ENCODE assay signal across 26 cellular contexts in genomic region chr12:89504560-89505346, GRCh38. TPM values are rescaled to one million over a fixed set of nuclear protein-coding genes. Genes with fewer than 3 reads are reported as not detected.
A peak's percentile ranks its signal among the peaks of the same experiment; 100 is the strongest.
DNase-seq lines count a peak whose midpoint lies in the region; ATAC-seq and TF ChIP-seq lines count a peak whose summit lies in the region.
"Had no signal": no experiment of that assay in that cellular context is flagged by ENCODE, and none has a peak within 500 bp of the region (broad histone marks: within the 10 kb centered on the region; RNA-seq: fewer than 3 reads in every experiment).

No MANE protein-coding gene starts in this region.

- H3K4me3 Mint-ChIP-seq in Calu3 (ENCODE audit: low read depth, unreplicated experiment), result no peak overlapping the region
- H3K4me3 Mint-ChIP-seq in neural crest cell, result no peak overlapping the region
- H3K4me3 Mint-ChIP-seq in naive thymus-derived CD8-positive, alpha-beta T cell, result no peak overlapping the region
- H3K4me3 Mint-ChIP-seq: activated CD4-positive, alpha-beta memory T cell treated with anti-CD3 and anti-CD28 coated beads for 36 hours; B cell; neural progenitor cell had no signal

- H3K27me3 Mint-ChIP-seq in Calu3 (ENCODE audit: unreplicated experiment) (no peaks in the 10 kb centered on the region), neural crest cell (ENCODE audit: low read depth) (no peaks in the 10 kb centered on the region)
- no peaks in the 10 kb centered on the region for H3K27me3 Mint-ChIP-seq in naive thymus-derived CD8-positive, alpha-beta T cell
- H3K27me3 Mint-ChIP-seq: activated CD4-positive, alpha-beta memory T cell treated with anti-CD3 and anti-CD28 coated beads for 36 hours; B cell had no signal

- CTCF ChIA-PET in Calu3 (lab: Charles Lee), result no interaction called here

- H3K36me3 Mint-ChIP-seq in Calu3 (ENCODE audit: insufficient read depth, unreplicated experiment), result peaks cover 25% of the 10 kb centered on the region
- H3K36me3 Mint-ChIP-seq in neural crest cell (ENCODE audit: low read depth), result peaks cover 11% of the 10 kb centered on the region
- peaks cover 0 to 20% (median 18%) of the 10 kb centered on the region in 3 donors for H3K36me3 Mint-ChIP-seq in naive thymus-derived CD8-positive, alpha-beta T cell

- intact Hi-C loops in Calu3 (cut with micrococcal nuclease; ENCODE audit: unreplicated experiment), result loop anchor here (5.0 kb wide), 2 partner anchors 32 to 152 kb away; partner anchors contain the start of gene DUSP6

- no peak for DNase-seq in Calu3
- peak; percentile 19 to 28 for DNase-seq in Kasumi-1 (lab: John Stamatoyannopoulos, UW)
- DNase-seq in brain microvascular endothelial cell, result peak; percentile 12
- DNase-seq in neural crest cell (ENCODE audit: low read depth, low spot score), result no peak
- DNase-seq in middle frontal gyrus (ENCODE audit: extremely low spot score, low spot score), result no peak
- no peak for DNase-seq in naive thymus-derived CD8-positive, alpha-beta T cell
- DNase-seq in activated CD8-positive, alpha-beta memory T cell treated with anti-CD3 and anti-CD28 coated beads for 24 hours, result no peak
- DNase-seq: activated CD4-positive, alpha-beta memory T cell treated with anti-CD3 and anti-CD28 coated beads for 36 hours; activated naive CD4-positive, alpha-beta T cell; activated T-cell treated with anti-CD3 and anti-CD28 coated beads for 4 hours; adrenal gland; caudate nucleus; DND-41; kidney; lower lobe of right lung; NCI-H1417 treated with DMSO at 0.1 percent for 48 hours; NCI-H2107; NCI-H510A treated with DMSO at 0.1 percent for 48 hours; NK-92 treated with Interleukin-12 subunit alpha and Interleukin-12 subunit beta, amount 100 ng/mL, for 24 hours; RPMI8226; stimulated activated CD4-positive, alpha-beta T cell treated with anti-CD3 and anti-CD28 coated beads, Interleukin-2, amount 100 ng/mL, for 48 hours; stimulated activated naive CD4-positive, alpha-beta T cell; T-helper 9 cell had no signal

- peak overlapping the region; percentile 97 for H3K27ac Mint-ChIP-seq in Calu3 (ENCODE audit: unreplicated experiment)
- no peak overlapping the region for H3K27ac Mint-ChIP-seq in neural crest cell (ENCODE audit: unreplicated experiment)
- H3K27ac Mint-ChIP-seq in naive thymus-derived CD8-positive, alpha-beta T cell, result peak overlapping the region in 1 of 10 donors; percentile 8
- H3K27ac Mint-ChIP-seq: activated CD4-positive, alpha-beta memory T cell treated with anti-CD3 and anti-CD28 coated beads for 36 hours; B cell; neural progenitor cell had no signal

- no peaks in the 10 kb centered on the region for H3K27me3 ChIP-seq in brain microvascular endothelial cell (replicated peaks)
- H3K27me3 ChIP-seq: adrenal gland, neural progenitor cell had no signal

- BruUV-seq in Calu3 (replicated peaks; lab: Mats Ljungman, UMichigan), result no TSS peak

- no peak overlapping the region for H3K27ac ChIP-seq in brain microvascular endothelial cell
- H3K27ac ChIP-seq: adrenal gland, lower lobe of right lung, neural progenitor cell, thoracic aorta had no signal

- no peak overlapping the region for H3K4me3 ChIP-seq in brain microvascular endothelial cell (ENCODE audit: low read depth, low read length)
- H3K4me3 ChIP-seq: adrenal gland, lower lobe of right lung, neural progenitor cell, thoracic aorta had no signal

- no peaks in the 10 kb centered on the region for H3K36me3 ChIP-seq in brain microvascular endothelial cell (replicated peaks)
- H3K36me3 ChIP-seq: adrenal gland, lower lobe of right lung, neural progenitor cell, thoracic aorta had no signal

- H3K9me3 Mint-ChIP-seq in Calu3 (ENCODE audit: low read depth, unreplicated experiment) (peaks cover 7% of the 10 kb centered on the region), neural crest cell (peaks cover 5% of the 10 kb centered on the region)
- H3K9me3 Mint-ChIP-seq in naive thymus-derived CD8-positive, alpha-beta T cell, result no peaks in the 10 kb centered on the region
- H3K9me3 Mint-ChIP-seq: activated CD4-positive, alpha-beta memory T cell treated with anti-CD3 and anti-CD28 coated beads for 36 hours had no signal

- no peak for ATAC-seq in naive thymus-derived CD8-positive, alpha-beta T cell
- ATAC-seq: lower lobe of right lung had no signal

- POLR2A ChIA-PET in naive thymus-derived CD8-positive, alpha-beta T cell (lab: Charles Lee), result no interaction called here

- H3K4me1 Mint-ChIP-seq in Calu3 (ENCODE audit: low read depth, unreplicated experiment), result peaks cover 66% of the 10 kb centered on the region
- H3K4me1 Mint-ChIP-seq in neural crest cell, result no peaks in the 10 kb centered on the region
- H3K4me1 Mint-ChIP-seq in naive thymus-derived CD8-positive, alpha-beta T cell, result peaks cover 3 to 28% (median 9%) of the 10 kb centered on the region in 4 donors
- H3K4me1 Mint-ChIP-seq: B cell, neural progenitor cell had no signal

- no peak for TF ChIP-seq CTCF in Calu3 (IDR thresholded peaks at IDR 0.05; ENCODE audit: unreplicated experiment)
- TF ChIP-seq CTCF in brain microvascular endothelial cell (IDR thresholded peaks at IDR 0.05; ENCODE audit: low read depth, low read length, missing control alignments), result no peak
- peak; percentile 19 for TF ChIP-seq CTCF in neural crest cell (conservative IDR thresholded peaks at IDR 0.05)

- in situ Hi-C loops in brain microvascular endothelial cell (cut with HindIII; ENCODE audit: low pct_ligation_motif_present, low sequenced_read_pairs), result no loop called here

RNA-seq across cellular contexts. Expression of gene GALNT4, which starts 19.8 kb away (rescaled TPM):
- total RNA-seq in Calu3 (2022), result 67.0 and 70.9 TPM in 2 replicates
- 4.4 and 4.7 TPM in 2 replicates for total RNA-seq in neural crest cell
- total RNA-seq in naive thymus-derived CD8-positive, alpha-beta T cell, result 1 to 10 TPM; 7.3 to 7.7 TPM
- polyA plus RNA-seq in naive thymus-derived CD8-positive, alpha-beta T cell, result 1 to 10 TPM; 2.0 to 2.6 (median 2.4) TPM

RNA-seq across cellular contexts. Expression of gene POC1B, which starts 21.1 kb away (rescaled TPM):
- total RNA-seq in Calu3 (2022), result 36.2 and 40.3 TPM in 2 replicates
- total RNA-seq in neural crest cell, result 15.2 and 16.7 TPM in 2 replicates
- 10 to 100 TPM; 23.2 to 29.3 TPM for total RNA-seq in naive thymus-derived CD8-positive, alpha-beta T cell
- 10 to 100 TPM; 22.1 to 33.0 (median 29.0) TPM for polyA plus RNA-seq in naive thymus-derived CD8-positive, alpha-beta T cell

Comparison
In these comparisons a context has a peak if more than half of its experiments do, and no peak if none do; other contexts are left out.
1. DNase-seq: peak in Kasumi-1 (2 of 2) and brain microvascular endothelial cell (single experiment); none in Calu3 (single experiment), neural crest cell (single experiment), middle frontal gyrus (single experiment), naive thymus-derived CD8-positive, alpha-beta T cell (0 of 10) and activated CD8-positive, alpha-beta memory T cell treated with anti-CD3 and anti-CD28 coated beads for 24 hours (single experiment).